ENCODE assay signal across 1 cellular context in the genomic region with DNA sequence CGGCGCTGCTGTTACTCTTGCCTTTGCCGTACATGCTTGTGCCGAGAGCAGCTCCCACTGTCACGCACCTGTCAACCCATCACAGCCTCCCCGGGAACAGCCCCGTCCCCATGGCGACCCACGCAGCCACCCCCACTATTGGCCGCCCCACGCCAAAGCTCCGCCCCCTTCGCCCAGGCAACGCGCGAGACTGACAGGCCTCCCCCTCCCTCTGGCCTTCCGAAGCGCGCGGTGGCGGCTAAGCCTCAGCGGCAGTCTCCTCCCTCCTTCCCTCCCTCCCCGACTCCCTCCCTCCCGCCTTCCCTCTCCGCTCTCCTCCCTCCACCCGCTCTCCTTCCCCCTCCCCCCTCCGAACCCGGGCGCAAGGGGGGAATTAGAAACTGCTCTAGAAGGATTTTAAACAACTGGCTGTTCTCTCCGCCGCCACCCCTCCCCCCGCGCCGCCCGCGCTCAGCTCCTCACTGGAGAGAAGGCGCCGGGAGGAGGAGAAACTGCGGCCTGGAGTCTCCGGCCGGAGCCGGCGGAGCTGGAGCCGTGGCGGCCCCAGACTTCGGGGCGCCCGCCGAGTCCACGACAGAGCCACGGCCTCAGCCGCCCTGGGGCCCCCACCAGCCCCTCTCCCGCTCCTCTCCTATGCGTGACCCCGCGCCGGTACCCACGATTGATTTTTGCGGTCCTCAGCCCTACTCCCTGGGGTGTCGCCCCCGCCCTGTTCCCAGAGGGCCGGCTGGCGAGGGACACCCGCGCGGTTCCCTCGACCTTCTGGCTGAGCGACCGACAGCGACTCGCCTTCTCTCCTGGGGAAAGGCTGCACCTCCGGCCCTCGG.
TF ChIP-seq lines count a peak whose summit lies in the region.

A gene (minus strand): TSS at position 89 of the 827 bp plus-strand sequence. CDS start 55 bp downstream, at position 34.

TF ChIP-seq in HEK293, 187 proteins besides CTCF, POLR2A, EP300 and RAD21 (continued from another document):
- TF ChIP-seq, protein P1, sequence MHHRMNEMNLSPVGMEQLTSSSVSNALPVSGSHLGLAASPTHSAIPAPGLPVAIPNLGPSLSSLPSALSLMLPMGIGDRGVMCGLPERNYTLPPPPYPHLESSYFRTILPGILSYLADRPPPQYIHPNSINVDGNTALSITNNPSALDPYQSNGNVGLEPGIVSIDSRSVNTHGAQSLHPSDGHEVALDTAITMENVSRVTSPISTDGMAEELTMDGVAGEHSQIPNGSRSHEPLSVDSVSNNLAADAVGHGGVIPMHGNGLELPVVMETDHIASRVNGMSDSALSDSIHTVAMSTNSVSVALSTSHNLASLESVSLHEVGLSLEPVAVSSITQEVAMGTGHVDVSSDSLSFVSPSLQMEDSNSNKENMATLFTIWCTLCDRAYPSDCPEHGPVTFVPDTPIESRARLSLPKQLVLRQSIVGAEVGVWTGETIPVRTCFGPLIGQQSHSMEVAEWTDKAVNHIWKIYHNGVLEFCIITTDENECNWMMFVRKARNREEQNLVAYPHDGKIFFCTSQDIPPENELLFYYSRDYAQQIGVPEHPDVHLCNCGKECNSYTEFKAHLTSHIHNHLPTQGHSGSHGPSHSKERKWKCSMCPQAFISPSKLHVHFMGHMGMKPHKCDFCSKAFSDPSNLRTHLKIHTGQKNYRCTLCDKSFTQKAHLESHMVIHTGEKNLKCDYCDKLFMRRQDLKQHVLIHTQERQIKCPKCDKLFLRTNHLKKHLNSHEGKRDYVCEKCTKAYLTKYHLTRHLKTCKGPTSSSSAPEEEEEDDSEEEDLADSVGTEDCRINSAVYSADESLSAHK (tag by site-specific recombination; IDR thresholded peaks at IDR 0.05): peak; percentile 100
- TF ChIP-seq, protein P2, sequence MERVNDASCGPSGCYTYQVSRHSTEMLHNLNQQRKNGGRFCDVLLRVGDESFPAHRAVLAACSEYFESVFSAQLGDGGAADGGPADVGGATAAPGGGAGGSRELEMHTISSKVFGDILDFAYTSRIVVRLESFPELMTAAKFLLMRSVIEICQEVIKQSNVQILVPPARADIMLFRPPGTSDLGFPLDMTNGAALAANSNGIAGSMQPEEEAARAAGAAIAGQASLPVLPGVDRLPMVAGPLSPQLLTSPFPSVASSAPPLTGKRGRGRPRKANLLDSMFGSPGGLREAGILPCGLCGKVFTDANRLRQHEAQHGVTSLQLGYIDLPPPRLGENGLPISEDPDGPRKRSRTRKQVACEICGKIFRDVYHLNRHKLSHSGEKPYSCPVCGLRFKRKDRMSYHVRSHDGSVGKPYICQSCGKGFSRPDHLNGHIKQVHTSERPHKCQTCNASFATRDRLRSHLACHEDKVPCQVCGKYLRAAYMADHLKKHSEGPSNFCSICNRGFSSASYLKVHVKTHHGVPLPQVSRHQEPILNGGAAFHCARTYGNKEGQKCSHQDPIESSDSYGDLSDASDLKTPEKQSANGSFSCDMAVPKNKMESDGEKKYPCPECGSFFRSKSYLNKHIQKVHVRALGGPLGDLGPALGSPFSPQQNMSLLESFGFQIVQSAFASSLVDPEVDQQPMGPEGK (tag by site-specific recombination; IDR thresholded peaks at IDR 0.05): peak; percentile 94
- no peak for TF ChIP-seq ZNF514 (tag by site-specific recombination; IDR thresholded peaks at IDR 0.05)
- TF ChIP-seq KLF10 (tag by site-specific recombination; IDR thresholded peaks at IDR 0.05): peak; percentile 49; the same call in 1 of the 2 replicates
- TF ChIP-seq ZNF623 (tag by site-specific recombination; IDR thresholded peaks at IDR 0.05): peak; percentile 33
- TF ChIP-seq ZNF707 (tag by site-specific recombination; IDR thresholded peaks at IDR 0.05): no peak
- TF ChIP-seq, protein P3, sequence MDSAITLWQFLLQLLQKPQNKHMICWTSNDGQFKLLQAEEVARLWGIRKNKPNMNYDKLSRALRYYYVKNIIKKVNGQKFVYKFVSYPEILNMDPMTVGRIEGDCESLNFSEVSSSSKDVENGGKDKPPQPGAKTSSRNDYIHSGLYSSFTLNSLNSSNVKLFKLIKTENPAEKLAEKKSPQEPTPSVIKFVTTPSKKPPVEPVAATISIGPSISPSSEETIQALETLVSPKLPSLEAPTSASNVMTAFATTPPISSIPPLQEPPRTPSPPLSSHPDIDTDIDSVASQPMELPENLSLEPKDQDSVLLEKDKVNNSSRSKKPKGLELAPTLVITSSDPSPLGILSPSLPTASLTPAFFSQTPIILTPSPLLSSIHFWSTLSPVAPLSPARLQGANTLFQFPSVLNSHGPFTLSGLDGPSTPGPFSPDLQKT (IDR thresholded peaks at IDR 0.05; ENCODE audit: borderline replicate concordance, low read depth, low read length): no peak
- no peak for TF ChIP-seq ZNF138 (tag by site-specific recombination; IDR thresholded peaks at IDR 0.05; ENCODE audit: borderline replicate concordance)
- TF ChIP-seq OVOL3 (tag by site-specific recombination; IDR thresholded peaks at IDR 0.05): no peak
- no peak for TF ChIP-seq ZNF155 (tag by site-specific recombination; IDR thresholded peaks at IDR 0.05)
- TF ChIP-seq ZNF214 (tag by site-specific recombination; IDR thresholded peaks at IDR 0.05; ENCODE audit: borderline replicate concordance): no peak
- TF ChIP-seq ZNF473 (tag by site-specific recombination; IDR thresholded peaks at IDR 0.05): no peak
- TF ChIP-seq, protein P4, sequence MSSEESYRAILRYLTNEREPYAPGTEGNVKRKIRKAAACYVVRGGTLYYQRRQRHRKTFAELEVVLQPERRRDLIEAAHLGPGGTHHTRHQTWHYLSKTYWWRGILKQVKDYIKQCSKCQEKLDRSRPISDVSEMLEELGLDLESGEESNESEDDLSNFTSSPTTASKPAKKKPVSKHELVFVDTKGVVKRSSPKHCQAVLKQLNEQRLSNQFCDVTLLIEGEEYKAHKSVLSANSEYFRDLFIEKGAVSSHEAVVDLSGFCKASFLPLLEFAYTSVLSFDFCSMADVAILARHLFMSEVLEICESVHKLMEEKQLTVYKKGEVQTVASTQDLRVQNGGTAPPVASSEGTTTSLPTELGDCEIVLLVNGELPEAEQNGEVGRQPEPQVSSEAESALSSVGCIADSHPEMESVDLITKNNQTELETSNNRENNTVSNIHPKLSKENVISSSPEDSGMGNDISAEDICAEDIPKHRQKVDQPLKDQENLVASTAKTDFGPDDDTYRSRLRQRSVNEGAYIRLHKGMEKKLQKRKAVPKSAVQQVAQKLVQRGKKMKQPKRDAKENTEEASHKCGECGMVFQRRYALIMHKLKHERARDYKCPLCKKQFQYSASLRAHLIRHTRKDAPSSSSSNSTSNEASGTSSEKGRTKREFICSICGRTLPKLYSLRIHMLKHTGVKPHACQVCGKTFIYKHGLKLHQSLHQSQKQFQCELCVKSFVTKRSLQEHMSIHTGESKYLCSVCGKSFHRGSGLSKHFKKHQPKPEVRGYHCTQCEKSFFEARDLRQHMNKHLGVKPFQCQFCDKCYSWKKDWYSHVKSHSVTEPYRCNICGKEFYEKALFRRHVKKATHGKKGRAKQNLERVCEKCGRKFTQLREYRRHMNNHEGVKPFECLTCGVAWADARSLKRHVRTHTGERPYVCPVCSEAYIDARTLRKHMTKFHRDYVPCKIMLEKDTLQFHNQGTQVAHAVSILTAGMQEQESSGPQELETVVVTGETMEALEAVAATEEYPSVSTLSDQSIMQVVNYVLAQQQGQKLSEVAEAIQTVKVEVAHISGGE (tag by site-specific recombination; conservative IDR thresholded peaks at IDR 0.05; ENCODE audit: low read depth): 0 out of 2 replicates have a peak, but pooled peaks have one; percentile 41
- TF ChIP-seq, protein P5, sequence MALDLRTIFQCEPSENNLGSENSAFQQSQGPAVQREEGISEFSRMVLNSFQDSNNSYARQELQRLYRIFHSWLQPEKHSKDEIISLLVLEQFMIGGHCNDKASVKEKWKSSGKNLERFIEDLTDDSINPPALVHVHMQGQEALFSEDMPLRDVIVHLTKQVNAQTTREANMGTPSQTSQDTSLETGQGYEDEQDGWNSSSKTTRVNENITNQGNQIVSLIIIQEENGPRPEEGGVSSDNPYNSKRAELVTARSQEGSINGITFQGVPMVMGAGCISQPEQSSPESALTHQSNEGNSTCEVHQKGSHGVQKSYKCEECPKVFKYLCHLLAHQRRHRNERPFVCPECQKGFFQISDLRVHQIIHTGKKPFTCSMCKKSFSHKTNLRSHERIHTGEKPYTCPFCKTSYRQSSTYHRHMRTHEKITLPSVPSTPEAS (tag by site-specific recombination; IDR thresholded peaks at IDR 0.05): no peak; the same call in none of the 2 replicates
